ENCODE assay signal across 1 cellular context in genomic region chr20:25195014-25195961, GRCh38.
TF ChIP-seq lines count a peak whose summit lies in the region.

TSS of gene ENTPD6 (plus strand) at chr20:25195712. CDS start at chr20:25206537, 10,825 bp downstream.

TF ChIP-seq in HepG2, 621 proteins besides CTCF, POLR2A, EP300 and RAD21 (continued from another document and continues in another):
- TF ChIP-seq ZNF879 (CRISPR knock-in tag; IDR thresholded peaks at IDR 0.05) (no peak), ZNF782 (CRISPR knock-in tag; IDR thresholded peaks at IDR 0.05; ENCODE audit: borderline replicate concordance) (peak; percentile 86; the same call in 1 of the 2 replicates), PBX3 (CRISPR knock-in tag; IDR thresholded peaks at IDR 0.05; ENCODE audit: borderline replicate concordance) (peak; percentile 78; the same call in 1 of the 2 replicates), ZNF737 (CRISPR knock-in tag; IDR thresholded peaks at IDR 0.05; ENCODE audit: borderline replicate concordance) (no peak), ZNF788 (CRISPR knock-in tag; IDR thresholded peaks at IDR 0.05; ENCODE audit: borderline replicate concordance) (peak; percentile 31), HES4 (CRISPR knock-in tag; IDR thresholded peaks at IDR 0.05; ENCODE audit: borderline replicate concordance) (peak; percentile 21; the same call in 1 of the 2 replicates), ZNF225 (CRISPR knock-in tag; IDR thresholded peaks at IDR 0.05) (peak; percentile 56; the same call in 1 of the 2 replicates), ZNF446 (CRISPR knock-in tag; IDR thresholded peaks at IDR 0.05) (peak; percentile 70; the same call in 1 of the 2 replicates), ZBTB37 (CRISPR knock-in tag; IDR thresholded peaks at IDR 0.05) (no peak), SALL1 (CRISPR knock-in tag; IDR thresholded peaks at IDR 0.05) (peak; percentile 83), ZNF740 (CRISPR knock-in tag; IDR thresholded peaks at IDR 0.05) (peak; percentile 33; the same call in 1 of the 2 replicates), FOXA1 (IDR thresholded peaks at IDR 0.05) (no peak), FOXA1 (CRISPR knock-in tag; IDR thresholded peaks at IDR 0.05) (no peak; the same call in 1 of the 2 replicates), PCBP2 (optimal IDR thresholded peaks at IDR 0.05; ENCODE audit: low read depth, low read length, poor library complexity, severe bottlenecking) (no peak), ISX (CRISPR knock-in tag; conservative IDR thresholded peaks at IDR 0.05) (0 out of 2 replicates have a peak, but pooled peaks have one; percentile 12), ZNF569 (CRISPR knock-in tag; IDR thresholded peaks at IDR 0.05; ENCODE audit: borderline replicate concordance) (no peak; the same call in 1 of the 2 replicates), HNRNPLL (IDR thresholded peaks at IDR 0.05; ENCODE audit: low read depth, low read length, poor library complexity, severe bottlenecking) (peak; percentile 53), SRSF9 (IDR thresholded peaks at IDR 0.05; ENCODE audit: borderline replicate concordance, insufficient read depth, low read depth, low read length, poor library complexity, severe bottlenecking) (no peak), ZNF644 (CRISPR knock-in tag; IDR thresholded peaks at IDR 0.05; ENCODE audit: low read depth) (no peak), MED1 (CRISPR knock-in tag; IDR thresholded peaks at IDR 0.05) (peak; percentile 12), ELF4 (CRISPR knock-in tag; IDR thresholded peaks at IDR 0.05; ENCODE audit: borderline replicate concordance) (peak; percentile 74; the same call in 1 of the 2 replicates), PTBP1 (IDR thresholded peaks at IDR 0.05; ENCODE audit: low read depth, low read length, poor library complexity, severe bottlenecking) (peak; percentile 86), ATF1 (CRISPR knock-in tag; IDR thresholded peaks at IDR 0.05) (no peak; the same call in 1 of the 2 replicates), FOXC1 (CRISPR knock-in tag; IDR thresholded peaks at IDR 0.05; ENCODE audit: borderline replicate concordance) (peak; percentile 85; the same call in 1 of the 2 replicates), HCFC1 (IDR thresholded peaks at IDR 0.05; ENCODE audit: low read depth, low read length) (no peak; the same call in 1 of the 2 replicates), ZSCAN25 (CRISPR knock-in tag; IDR thresholded peaks at IDR 0.05) (peak; percentile 51; the same call in 1 of the 2 replicates), NR2F1 (CRISPR knock-in tag; IDR thresholded peaks at IDR 0.05) (peak in 1 of 2 experiments; percentile 50; a peak in 1 of 4 replicates), ZNF343 (CRISPR knock-in tag; IDR thresholded peaks at IDR 0.05) (peak; percentile 94), SATB2 (CRISPR knock-in tag; IDR thresholded peaks at IDR 0.05) (peak; percentile 33; the same call in 1 of the 2 replicates), MBD4 (IDR thresholded peaks at IDR 0.05; ENCODE audit: borderline replicate concordance, low read length) (no peak), ZNF580 (CRISPR knock-in tag; IDR thresholded peaks at IDR 0.05; ENCODE audit: borderline replicate concordance, low read depth) (peak; percentile 82), RFX5 (IDR thresholded peaks at IDR 0.05; ENCODE audit: low read depth, low read length) (no peak), ZNF547 (CRISPR knock-in tag; IDR thresholded peaks at IDR 0.05) (peak; percentile 91), MATR3 (CRISPR knock-in tag; IDR thresholded peaks at IDR 0.05) (no peak; the same call in 1 of the 2 replicates), PHF5A (CRISPR knock-in tag; IDR thresholded peaks at IDR 0.05; ENCODE audit: low read depth, unreplicated experiment) (peak; percentile 46), FOXO1 (CRISPR knock-in tag; IDR thresholded peaks at IDR 0.05) (0 out of 2 replicates have a peak, but pooled peaks have one; percentile 37), STAG1 (CRISPR knock-in tag; IDR thresholded peaks at IDR 0.05) (peak; percentile 36), TMF1 (CRISPR knock-in tag; IDR thresholded peaks at IDR 0.05; ENCODE audit: low read depth) (peak; percentile 89; the same call in 1 of the 2 replicates), MTA3 (CRISPR knock-in tag; IDR thresholded peaks at IDR 0.05) (no peak), FOSL2 (CRISPR knock-in tag; IDR thresholded peaks at IDR 0.05) (0 out of 2 replicates have a peak, but pooled peaks have one; percentile 61), ZSCAN9 (CRISPR knock-in tag; IDR thresholded peaks at IDR 0.05; ENCODE audit: borderline replicate concordance) (no peak; the same call in none of the 2 replicates), SALL2 (CRISPR knock-in tag; IDR thresholded peaks at IDR 0.05) (peak; percentile 57), STAT5B (CRISPR knock-in tag; IDR thresholded peaks at IDR 0.05) (peak; percentile 39; the same call in 1 of the 2 replicates), SRY (CRISPR knock-in tag; IDR thresholded peaks at IDR 0.05) (peak; percentile 86; the same call in 1 of the 2 replicates), ZFP82 (CRISPR knock-in tag; IDR thresholded peaks at IDR 0.05; ENCODE audit: borderline replicate concordance) (peak; percentile 93; the same call in 1 of the 2 replicates), SNRNP70 (IDR thresholded peaks at IDR 0.05; ENCODE audit: low read depth, low read length) (no peak), SAP130 (CRISPR knock-in tag; IDR thresholded peaks at IDR 0.05; ENCODE audit: low read depth) (peak; percentile 86), SMC3 (IDR thresholded peaks at IDR 0.05; ENCODE audit: low read length) (no peak), MTF1 (CRISPR knock-in tag; IDR thresholded peaks at IDR 0.05) (0 out of 2 replicates have a peak, but pooled peaks have one; percentile 45), RARA (CRISPR knock-in tag; IDR thresholded peaks at IDR 0.05) (peak; percentile 58; the same call in 1 of the 2 replicates)
- TF ChIP-seq, protein P1, sequence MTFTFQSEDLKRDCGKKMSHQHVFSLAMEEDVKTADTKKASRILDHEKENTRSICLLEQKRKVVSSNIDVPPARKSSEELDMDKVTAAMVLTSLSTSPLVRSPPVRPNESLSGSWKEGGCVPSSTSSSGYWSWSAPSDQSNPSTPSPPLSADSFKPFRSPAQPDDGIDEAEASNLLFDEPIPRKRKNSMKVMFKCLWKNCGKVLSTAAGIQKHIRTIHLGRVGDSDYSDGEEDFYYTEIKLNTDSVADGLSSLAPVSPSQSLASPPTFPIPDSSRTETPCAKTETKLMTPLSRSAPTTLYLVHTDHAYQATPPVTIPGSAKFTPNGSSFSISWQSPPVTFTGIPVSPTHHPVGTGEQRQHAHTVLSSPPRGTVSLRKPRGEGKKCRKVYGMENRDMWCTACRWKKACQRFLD (CRISPR knock-in tag; IDR thresholded peaks at IDR 0.05; ENCODE audit: borderline replicate concordance) = peak; percentile 68; the same call in 1 of the 2 replicates
- TF ChIP-seq, protein P2, sequence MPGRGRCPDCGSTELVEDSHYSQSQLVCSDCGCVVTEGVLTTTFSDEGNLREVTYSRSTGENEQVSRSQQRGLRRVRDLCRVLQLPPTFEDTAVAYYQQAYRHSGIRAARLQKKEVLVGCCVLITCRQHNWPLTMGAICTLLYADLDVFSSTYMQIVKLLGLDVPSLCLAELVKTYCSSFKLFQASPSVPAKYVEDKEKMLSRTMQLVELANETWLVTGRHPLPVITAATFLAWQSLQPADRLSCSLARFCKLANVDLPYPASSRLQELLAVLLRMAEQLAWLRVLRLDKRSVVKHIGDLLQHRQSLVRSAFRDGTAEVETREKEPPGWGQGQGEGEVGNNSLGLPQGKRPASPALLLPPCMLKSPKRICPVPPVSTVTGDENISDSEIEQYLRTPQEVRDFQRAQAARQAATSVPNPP (CRISPR knock-in tag; IDR thresholded peaks at IDR 0.05) = peak; percentile 56; the same call in 1 of the 2 replicates
- TF ChIP-seq, protein P3, sequence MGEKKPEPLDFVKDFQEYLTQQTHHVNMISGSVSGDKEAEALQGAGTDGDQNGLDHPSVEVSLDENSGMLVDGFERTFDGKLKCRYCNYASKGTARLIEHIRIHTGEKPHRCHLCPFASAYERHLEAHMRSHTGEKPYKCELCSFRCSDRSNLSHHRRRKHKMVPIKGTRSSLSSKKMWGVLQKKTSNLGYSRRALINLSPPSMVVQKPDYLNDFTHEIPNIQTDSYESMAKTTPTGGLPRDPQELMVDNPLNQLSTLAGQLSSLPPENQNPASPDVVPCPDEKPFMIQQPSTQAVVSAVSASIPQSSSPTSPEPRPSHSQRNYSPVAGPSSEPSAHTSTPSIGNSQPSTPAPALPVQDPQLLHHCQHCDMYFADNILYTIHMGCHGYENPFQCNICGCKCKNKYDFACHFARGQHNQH (CRISPR knock-in tag; IDR thresholded peaks at IDR 0.05) = peak; percentile 55; the same call in 1 of the 2 replicates
- TF ChIP-seq, protein P4, sequence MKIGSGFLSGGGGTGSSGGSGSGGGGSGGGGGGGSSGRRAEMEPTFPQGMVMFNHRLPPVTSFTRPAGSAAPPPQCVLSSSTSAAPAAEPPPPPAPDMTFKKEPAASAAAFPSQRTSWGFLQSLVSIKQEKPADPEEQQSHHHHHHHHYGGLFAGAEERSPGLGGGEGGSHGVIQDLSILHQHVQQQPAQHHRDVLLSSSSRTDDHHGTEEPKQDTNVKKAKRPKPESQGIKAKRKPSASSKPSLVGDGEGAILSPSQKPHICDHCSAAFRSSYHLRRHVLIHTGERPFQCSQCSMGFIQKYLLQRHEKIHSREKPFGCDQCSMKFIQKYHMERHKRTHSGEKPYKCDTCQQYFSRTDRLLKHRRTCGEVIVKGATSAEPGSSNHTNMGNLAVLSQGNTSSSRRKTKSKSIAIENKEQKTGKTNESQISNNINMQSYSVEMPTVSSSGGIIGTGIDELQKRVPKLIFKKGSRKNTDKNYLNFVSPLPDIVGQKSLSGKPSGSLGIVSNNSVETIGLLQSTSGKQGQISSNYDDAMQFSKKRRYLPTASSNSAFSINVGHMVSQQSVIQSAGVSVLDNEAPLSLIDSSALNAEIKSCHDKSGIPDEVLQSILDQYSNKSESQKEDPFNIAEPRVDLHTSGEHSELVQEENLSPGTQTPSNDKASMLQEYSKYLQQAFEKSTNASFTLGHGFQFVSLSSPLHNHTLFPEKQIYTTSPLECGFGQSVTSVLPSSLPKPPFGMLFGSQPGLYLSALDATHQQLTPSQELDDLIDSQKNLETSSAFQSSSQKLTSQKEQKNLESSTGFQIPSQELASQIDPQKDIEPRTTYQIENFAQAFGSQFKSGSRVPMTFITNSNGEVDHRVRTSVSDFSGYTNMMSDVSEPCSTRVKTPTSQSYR (CRISPR knock-in tag; IDR thresholded peaks at IDR 0.05; ENCODE audit: borderline replicate concordance) = peak; percentile 94
- TF ChIP-seq, protein P5, sequence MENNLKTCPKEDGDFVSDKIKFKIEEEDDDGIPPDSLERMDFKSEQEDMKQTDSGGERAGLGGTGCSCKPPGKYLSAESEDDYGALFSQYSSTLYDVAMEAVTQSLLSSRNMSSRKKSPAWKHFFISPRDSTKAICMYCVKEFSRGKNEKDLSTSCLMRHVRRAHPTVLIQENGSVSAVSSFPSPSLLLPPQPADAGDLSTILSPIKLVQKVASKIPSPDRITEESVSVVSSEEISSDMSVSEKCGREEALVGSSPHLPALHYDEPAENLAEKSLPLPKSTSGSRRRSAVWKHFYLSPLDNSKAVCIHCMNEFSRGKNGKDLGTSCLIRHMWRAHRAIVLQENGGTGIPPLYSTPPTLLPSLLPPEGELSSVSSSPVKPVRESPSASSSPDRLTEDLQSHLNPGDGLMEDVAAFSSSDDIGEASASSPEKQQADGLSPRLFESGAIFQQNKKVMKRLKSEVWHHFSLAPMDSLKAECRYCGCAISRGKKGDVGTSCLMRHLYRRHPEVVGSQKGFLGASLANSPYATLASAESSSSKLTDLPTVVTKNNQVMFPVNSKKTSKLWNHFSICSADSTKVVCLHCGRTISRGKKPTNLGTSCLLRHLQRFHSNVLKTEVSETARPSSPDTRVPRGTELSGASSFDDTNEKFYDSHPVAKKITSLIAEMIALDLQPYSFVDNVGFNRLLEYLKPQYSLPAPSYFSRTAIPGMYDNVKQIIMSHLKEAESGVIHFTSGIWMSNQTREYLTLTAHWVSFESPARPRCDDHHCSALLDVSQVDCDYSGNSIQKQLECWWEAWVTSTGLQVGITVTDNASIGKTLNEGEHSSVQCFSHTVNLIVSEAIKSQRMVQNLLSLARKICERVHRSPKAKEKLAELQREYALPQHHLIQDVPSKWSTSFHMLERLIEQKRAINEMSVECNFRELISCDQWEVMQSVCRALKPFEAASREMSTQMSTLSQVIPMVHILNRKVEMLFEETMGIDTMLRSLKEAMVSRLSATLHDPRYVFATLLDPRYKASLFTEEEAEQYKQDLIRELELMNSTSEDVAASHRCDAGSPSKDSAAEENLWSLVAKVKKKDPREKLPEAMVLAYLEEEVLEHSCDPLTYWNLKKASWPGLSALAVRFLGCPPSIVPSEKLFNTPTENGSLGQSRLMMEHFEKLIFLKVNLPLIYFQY (CRISPR knock-in tag; IDR thresholded peaks at IDR 0.05; ENCODE audit: borderline replicate concordance) = 0 out of 2 replicates have a peak, but pooled peaks have one; percentile 38
- TF ChIP-seq, protein P6, sequence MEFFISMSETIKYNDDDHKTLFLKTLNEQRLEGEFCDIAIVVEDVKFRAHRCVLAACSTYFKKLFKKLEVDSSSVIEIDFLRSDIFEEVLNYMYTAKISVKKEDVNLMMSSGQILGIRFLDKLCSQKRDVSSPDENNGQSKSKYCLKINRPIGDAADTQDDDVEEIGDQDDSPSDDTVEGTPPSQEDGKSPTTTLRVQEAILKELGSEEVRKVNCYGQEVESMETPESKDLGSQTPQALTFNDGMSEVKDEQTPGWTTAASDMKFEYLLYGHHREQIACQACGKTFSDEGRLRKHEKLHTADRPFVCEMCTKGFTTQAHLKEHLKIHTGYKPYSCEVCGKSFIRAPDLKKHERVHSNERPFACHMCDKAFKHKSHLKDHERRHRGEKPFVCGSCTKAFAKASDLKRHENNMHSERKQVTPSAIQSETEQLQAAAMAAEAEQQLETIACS (CRISPR knock-in tag; IDR thresholded peaks at IDR 0.05) = no peak
